19 cellular contexts compared by ENCODE assay signal in genomic region chr17:74485012-74485743, GRCh38. TPM values are rescaled to one million over a fixed set of nuclear protein-coding genes. Genes with fewer than 3 reads are reported as not detected.
A peak's percentile ranks its signal among the peaks of the same experiment; 100 is the strongest.
DNase-seq lines count a peak whose midpoint lies in the region; ATAC-seq and TF ChIP-seq lines count a peak whose summit lies in the region.
"Had no signal": no experiment of that assay in that cellular context is flagged by ENCODE, and none has a peak within 500 bp of the region (broad histone marks: within the 10 kb centered on the region; RNA-seq: fewer than 3 reads in every experiment).

No MANE protein-coding gene starts in this region.

- H3K36me3 Mint-ChIP-seq in central memory CD8-positive, alpha-beta T cell (ENCODE audit: insufficient read depth): peaks cover 21% of the 10 kb centered on the region
- H3K36me3 Mint-ChIP-seq in natural killer cell: peaks cover 19% of the 10 kb centered on the region

- H3K9me3 ChIP-seq in suprapubic skin: no peaks in the 10 kb centered on the region

- DNase-seq in activated CD4-positive, CD25-positive, alpha-beta regulatory T cell treated with anti-CD3 and anti-CD28 coated beads, Interleukin-2, amount 50 U/mL, for 72 hours: peak; percentile 11
- DNase-seq in activated CD4-positive, CD25-positive, alpha-beta regulatory T cell (lab: John Stamatoyannopoulos, UW): no peak
- DNase-seq in central memory CD8-positive, alpha-beta T cell (ENCODE audit: low spot score in 2 of 2): no peak
- DNase-seq in natural killer cell (no peak), suprapubic skin (ENCODE audit: low spot score in 2 of 2) (peak; percentile 16 to 18), GF-D8 (lab: John Stamatoyannopoulos, UW) (no peak)
- DNase-seq: C1 segment of cervical spinal cord, DMS153, EL, Kasumi-1, NCI-H1417 treated with DMSO at 0.1 percent for 48 hours, NCI-H2081, NCI-H510A treated with DMSO at 0.1 percent for 48 hours, SHP77 had no signal

- TF ChIP-seq CTCF in natural killer cell (IDR thresholded peaks at IDR 0.05) (no peak), suprapubic skin (IDR thresholded peaks at IDR 0.05) (no peak)

- no peak for ATAC-seq in central memory CD8-positive, alpha-beta T cell (replicated peaks; ENCODE audit: extremely low read depth, poor library complexity, severe bottlenecking)
- no peak for ATAC-seq in natural killer cell
- no peak for ATAC-seq in HG02571 (IDR thresholded peaks at IDR 0.05; ENCODE audit: unreplicated experiment)
- ATAC-seq in GM21576 (IDR thresholded peaks at IDR 0.05; ENCODE audit: unreplicated experiment): no peak
- ATAC-seq: GM12878 had no signal

- no peak overlapping the region for H3K4me3 Mint-ChIP-seq in central memory CD8-positive, alpha-beta T cell
- no peak overlapping the region for H3K4me3 Mint-ChIP-seq in natural killer cell

- H3K27ac ChIP-seq in suprapubic skin: no peak overlapping the region
- H3K27ac ChIP-seq: 22Rv1 had no signal

- no peaks in the 10 kb centered on the region for H3K27me3 Mint-ChIP-seq in central memory CD8-positive, alpha-beta T cell
- H3K27me3 Mint-ChIP-seq in natural killer cell (ENCODE audit: low read depth in 2 of 2): no peaks in the 10 kb centered on the region

- TF ChIP-seq POLR2A in suprapubic skin (IDR thresholded peaks at IDR 0.05): no peak

- TF ChIP-seq EP300 in suprapubic skin (IDR thresholded peaks at IDR 0.05): no peak

- H3K4me3 ChIP-seq in suprapubic skin: no peak overlapping the region
- H3K4me3 ChIP-seq: GM12878 had no signal

- 57% methylated on average over 9 of the region's 10 CpGs for WGBS in suprapubic skin

- no peaks in the 10 kb centered on the region for H3K36me3 ChIP-seq in suprapubic skin

- H3K27me3 ChIP-seq in suprapubic skin: peaks cover 31% of the 10 kb centered on the region

- intact Hi-C loops in natural killer cell (cut with micrococcal nuclease): no loop called here

- H3K4me1 ChIP-seq in suprapubic skin: no peaks in the 10 kb centered on the region

- H3K27ac Mint-ChIP-seq in central memory CD8-positive, alpha-beta T cell (ENCODE audit: low read depth): peak overlapping the region; percentile 10
- H3K27ac Mint-ChIP-seq in natural killer cell: peak overlapping the region; percentile 92 to 93

- peaks cover 54% of the 10 kb centered on the region for H3K4me1 Mint-ChIP-seq in central memory CD8-positive, alpha-beta T cell
- H3K4me1 Mint-ChIP-seq in natural killer cell: peaks cover 59 to 78% of the 10 kb centered on the region in 2 donors

- H3K9me3 Mint-ChIP-seq in central memory CD8-positive, alpha-beta T cell: no peaks in the 10 kb centered on the region
- no peaks in the 10 kb centered on the region for H3K9me3 Mint-ChIP-seq in natural killer cell

RNA-seq across cellular contexts. Expression of gene CD300A, which starts 18.7 kb away (rescaled TPM):
- total RNA-seq in natural killer cell: 100 to 1,000 TPM; 287 to 370 (median 295) TPM
- 1 to 10 TPM; 1.4 to 6.3 (median 2.9) TPM for total RNA-seq in suprapubic skin
- total RNA-seq: H4 had no signal

RNA-seq across cellular contexts. Expression of gene CD300LB, which starts 46.1 kb away (rescaled TPM):
- total RNA-seq in natural killer cell: 1 to 10 TPM; 2.0 to 4.9 (median 3.5) TPM
- total RNA-seq in suprapubic skin: not detected
- total RNA-seq: H4 had no signal

RNA-seq across cellular contexts. Expression of gene GPRC5C, which starts 53.3 kb away (rescaled TPM):
- total RNA-seq in natural killer cell (under 1 TPM; 0.26 to 0.60 (median 0.29) TPM), suprapubic skin (100 to 1,000 TPM in 1 of 4 donors, 10 to 100 TPM in 3; 72.0 to 106 (median 91.5) TPM)

Comparison
In these comparisons a context has a peak if more than half of its experiments do, and no peak if none do; other contexts are left out.
1. DNase-seq: peak in activated CD4-positive, CD25-positive, alpha-beta regulatory T cell treated with anti-CD3 and anti-CD28 coated beads, Interleukin-2, amount 50 U/mL, for 72 hours (single experiment) and suprapubic skin (2 of 2); none in activated CD4-positive, CD25-positive, alpha-beta regulatory T cell (0 of 4), central memory CD8-positive, alpha-beta T cell (0 of 2), natural killer cell (single experiment) and GF-D8 (single experiment).
2. RNA of gene CD300A, which starts 18.7 kb away (total RNA-seq): 287 to 370 TPM in natural killer cell; 1.4 to 6.3 TPM in suprapubic skin; every median in the first group is over 10 times any median in the second.
3. RNA of gene GPRC5C, which starts 53.3 kb away (total RNA-seq): 72.0 to 106 TPM in suprapubic skin; 0.26 to 0.60 TPM in natural killer cell; every median in the first group is over 10 times any median in the second.